Comparison of ENCODE assay signal across 13 cellular contexts in genomic region chr18:62723666-62724281, GRCh38. TPM values are rescaled to one million over a fixed set of nuclear protein-coding genes. Genes with fewer than 3 reads are reported as not detected.
DNase-seq lines count a peak whose midpoint lies in the region; ATAC-seq and TF ChIP-seq lines count a peak whose summit lies in the region.
"Had no signal": no experiment of that assay in that cellular context is flagged by ENCODE, and none has a peak within 500 bp of the region (broad histone marks: within the 10 kb centered on the region; RNA-seq: fewer than 3 reads in every experiment).

No MANE protein-coding gene starts in this region.

- 25% methylated on average over 5 of the region's 5 CpGs for WGBS in right lobe of liver (ENCODE audit: insufficient coverage, low coverage, low lambda C conversion rate, missing lambda C conversion rate)

- H3K79me2 ChIP-seq in Loucy (ENCODE audit: insufficient read depth, low read length): peaks cover 98% of the 10 kb centered on the region

- H3K4me2 ChIP-seq in Loucy (ENCODE audit: low read depth, low read length, poor library complexity, severe bottlenecking): peak overlapping the region; percentile 90

- peaks cover 76% of the 10 kb centered on the region for H3K4me1 Mint-ChIP-seq in brain

- H3K4me3 Mint-ChIP-seq in brain: peak overlapping the region in 4 of 5 experiments; percentile 71 to 96 (median 82)

- H3K36me3 Mint-ChIP-seq in brain: peaks cover 25% of the 10 kb centered on the region

- no peaks in the 10 kb centered on the region for H3F3A ChIP-seq in Loucy (ENCODE audit: low read depth)

- DNase-seq in right lobe of liver: no peak
- DNase-seq in substantia nigra (lab: John Stamatoyannopoulos, UW): no peak
- DNase-seq in SIG-M5 treated with dmso at 0.1 percent for 504 hours (lab: John Stamatoyannopoulos, UW; ENCODE audit: unreplicated experiment): no peak
- no peak for DNase-seq in EL
- no peak for DNase-seq in stimulated activated CD4-positive, alpha-beta T cell treated with anti-CD3 and anti-CD28 coated beads, Interleukin-2, amount 100 ng/mL, for 48 hours
- DNase-seq: DMS79 treated with DMSO at 0.1 percent for 48 hours, GOT3, NCI-H2107, psoas muscle had no signal

- H3K36me3 ChIP-seq in Loucy (ENCODE audit: insufficient read depth, low read length) (no peaks in the 10 kb centered on the region), right lobe of liver (no peaks in the 10 kb centered on the region)

- H2AFZ ChIP-seq in Loucy (ENCODE audit: low read length): no peak overlapping the region

- H3K27ac Mint-ChIP-seq in brain: peak overlapping the region in 4 of 5 experiments; percentile 56 to 96 (median 76)

- TF ChIP-seq CTCF in Loucy (conservative IDR thresholded peaks at IDR 0.05; ENCODE audit: low read length) (no peak), brain (conservative IDR thresholded peaks at IDR 0.05) (no peak), right lobe of liver (IDR thresholded peaks at IDR 0.05) (no peak)

- H3K27me3 ChIP-seq in Loucy (ENCODE audit: insufficient read depth, low read length, poor library complexity, severe bottlenecking) (no peaks in the 10 kb centered on the region), right lobe of liver (no peaks in the 10 kb centered on the region)

- H3K9ac ChIP-seq in Loucy (ENCODE audit: low read depth, low read length, poor library complexity, severe bottlenecking): peak overlapping the region; percentile 24

- no peak for TF ChIP-seq POLR2A in right lobe of liver (IDR thresholded peaks at IDR 0.05)

- peaks cover 1 to 18% (median 6%) of the 10 kb centered on the region in 5 experiments for H3K9me3 Mint-ChIP-seq in brain

- H3K27ac ChIP-seq in right lobe of liver (peak overlapping the region in 1 of 3 donors; percentile 11), substantia nigra (ENCODE audit: low read depth, low read length, poor library complexity, severe bottlenecking) (peak overlapping the region; percentile 40)
- H3K27ac ChIP-seq: psoas muscle, VCaP had no signal

- intact Hi-C loops in right lobe of liver (cut with DNase I): no loop called here

- H3K4me3 ChIP-seq in Loucy (ENCODE audit: low read length, poor library complexity, severe bottlenecking): peak overlapping the region; percentile 77
- H3K4me3 ChIP-seq in right lobe of liver: no peak overlapping the region
- H3K4me3 ChIP-seq: psoas muscle had no signal

- peaks cover 59% of the 10 kb centered on the region for H4K20me1 ChIP-seq in Loucy (ENCODE audit: insufficient read depth, low read length, poor library complexity, severe bottlenecking)

- H3K9me3 ChIP-seq in Loucy (ENCODE audit: insufficient read depth, low read depth, low read length): no peaks in the 10 kb centered on the region
- H3K9me3 ChIP-seq in right lobe of liver: no peaks in the 10 kb centered on the region
- H3K9me3 ChIP-seq: psoas muscle had no signal

- no peaks in the 10 kb centered on the region for H3K9me2 ChIP-seq in Loucy (replicated peaks; ENCODE audit: low read depth, low read length)

- H3K4me1 ChIP-seq in Loucy (ENCODE audit: insufficient read depth, low read length, poor library complexity, severe bottlenecking): peaks cover 61% of the 10 kb centered on the region
- peaks cover 0 to 35% (median 6%) of the 10 kb centered on the region in 4 donors for H3K4me1 ChIP-seq in right lobe of liver

- peak; percentile 19 to 67 (median 59) for ATAC-seq in right lobe of liver
- ATAC-seq: Panc1, psoas muscle had no signal

- H3K27me3 Mint-ChIP-seq in brain: peaks cover 6% of the 10 kb centered on the region

RNA-seq across cellular contexts. Expression of gene PHLPP1, which starts 8.4 kb away (rescaled TPM):
- 40.1 TPM for polyA plus RNA-seq in brain (ENCODE audit: insufficient read depth, low read depth, low replicate concordance)
- 10 to 100 TPM in 5 of 6 experiments, 1 to 10 TPM in 1; 8.6 to 19.3 (median 17.0) TPM for total RNA-seq in right lobe of liver
